In genomic region chr3:143090486-143090885, GRCh38 we compare ENCODE assay signal across 1 cellular context.
TF ChIP-seq lines count a peak whose summit lies in the region.

No MANE protein-coding gene starts in this region.

TF ChIP-seq in K562, 482 proteins besides CTCF, POLR2A, EP300 and RAD21 (continued from another document):
- TF ChIP-seq RERE (CRISPR knock-in tag; IDR thresholded peaks at IDR 0.05; ENCODE audit: borderline replicate concordance), result no peak
- TF ChIP-seq E2F4 (CRISPR knock-in tag; IDR thresholded peaks at IDR 0.05; ENCODE audit: low read depth), result no peak
- TF ChIP-seq TFE3 (CRISPR knock-in tag; IDR thresholded peaks at IDR 0.05), result no peak
- no peak for TF ChIP-seq REST (CRISPR knock-in tag; IDR thresholded peaks at IDR 0.05; ENCODE audit: low read depth)
- no peak for TF ChIP-seq ATF3 (IDR thresholded peaks at IDR 0.05)
- no peak for TF ChIP-seq ATF3 (CRISPR knock-in tag; conservative IDR thresholded peaks at IDR 0.05)
